Comparison of ENCODE assay signal across 8 cellular contexts in the genomic region with DNA sequence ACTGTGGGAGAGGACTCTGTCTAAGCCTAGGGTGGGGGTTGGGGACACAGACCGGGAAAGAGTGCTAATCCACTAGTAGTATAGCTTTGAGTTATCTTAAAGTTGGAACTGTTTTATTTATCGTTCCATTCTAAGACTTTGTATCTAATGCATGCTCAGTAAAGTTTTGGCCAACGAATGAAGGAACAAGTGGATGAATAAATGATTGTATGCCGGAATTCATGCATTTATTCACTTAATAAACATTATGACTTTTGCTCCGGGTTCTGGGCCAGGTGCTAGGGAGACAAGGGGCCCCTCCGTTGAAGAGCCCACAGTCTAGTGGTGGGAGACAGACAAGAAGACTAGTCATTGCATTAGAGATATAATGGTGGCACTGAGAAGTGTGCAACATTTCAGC. TPM values are rescaled to one million over a fixed set of nuclear protein-coding genes. Genes with fewer than 3 reads are reported as not detected.
DNase-seq lines count a peak whose midpoint lies in the region; ATAC-seq and TF ChIP-seq lines count a peak whose summit lies in the region.

No MANE protein-coding gene starts in this region.

- H3K23ac ChIP-seq in neuronal stem cell (ENCODE audit: low read depth, low read length, poor library complexity): no peak overlapping the region

- no peaks in the 10 kb centered on the region for H3K9me3 Mint-ChIP-seq in CD4-positive, CD25-positive, alpha-beta regulatory T cell
- no peaks in the 10 kb centered on the region for H3K9me3 Mint-ChIP-seq in endodermal cell

- no peaks in the 10 kb centered on the region for H3K27me3 ChIP-seq in CD4-positive, CD25-positive, alpha-beta regulatory T cell (ENCODE audit: control insufficient read depth, insufficient read depth, low read length)
- H3K27me3 ChIP-seq in NT2/D1 (ENCODE audit: insufficient read depth, insufficient read length): no peaks in the 10 kb centered on the region
- H3K27me3 ChIP-seq in endodermal cell (ENCODE audit: control insufficient read depth, insufficient read depth, low read length, poor library complexity, severe bottlenecking): no peaks in the 10 kb centered on the region
- no peaks in the 10 kb centered on the region for H3K27me3 ChIP-seq in neuronal stem cell (ENCODE audit: control insufficient read depth in 3 of 3, insufficient read depth in 3 of 3, low read depth in 1 of 3, low read length in 3 of 3)

- H3K9ac ChIP-seq in NT2/D1 (ENCODE audit: insufficient read length, low read depth) (peak overlapping the region; percentile 74), endodermal cell (ENCODE audit: extremely low read depth, low read length, poor library complexity, severe bottlenecking) (peak overlapping the region; percentile 93), neuronal stem cell (ENCODE audit: low read depth, low read length, poor library complexity) (peak overlapping the region; percentile 95)

- H2AK5ac ChIP-seq in neuronal stem cell (ENCODE audit: low read depth, low read length): no peak overlapping the region

- H3K14ac ChIP-seq in neuronal stem cell (ENCODE audit: low read length): no peak overlapping the region

- 4 to 8% methylated on average over 2 to 6 of the region's 6 CpGs for WGBS in endodermal cell (ENCODE audit: insufficient coverage in 1 of 2, insufficient read length in 1 of 2), 2 experiments
- no CpG with 5 or more reads among the region's 6 CpGs for WGBS in neuronal stem cell (ENCODE audit: extremely low coverage in 2 of 2, insufficient read length in 2 of 2, insufficient replicate concordance in 1 of 2), 2 donors

- no peaks in the 10 kb centered on the region for H3K36me3 ChIP-seq in CD4-positive, CD25-positive, alpha-beta regulatory T cell (ENCODE audit: control insufficient read depth, insufficient read depth, low read length)
- H3K36me3 ChIP-seq in NT2/D1 (ENCODE audit: insufficient read depth, insufficient read length, low read length) (peaks cover 19% of the 10 kb centered on the region), endodermal cell (ENCODE audit: control insufficient read depth, insufficient read depth, low read length) (peaks cover 6% of the 10 kb centered on the region), neuronal stem cell (replicated peaks in 1 of 2; ENCODE audit: control insufficient read depth in 2 of 2, insufficient read depth in 2 of 2, low read length in 2 of 2) (peaks cover 2 to 18% of the 10 kb centered on the region in 2 donors)

- peak overlapping the region; percentile 94 to 99 (median 98) for H3K4me3 Mint-ChIP-seq in CD4-positive, CD25-positive, alpha-beta regulatory T cell
- H3K4me3 Mint-ChIP-seq in endodermal cell: peak overlapping the region; percentile 99

- H3K27me3 Mint-ChIP-seq in CD4-positive, CD25-positive, alpha-beta regulatory T cell: peaks cover 6% of the 10 kb centered on the region
- no peaks in the 10 kb centered on the region for H3K27me3 Mint-ChIP-seq in endodermal cell (ENCODE audit: insufficient read depth)

- no peak overlapping the region for H3K18ac ChIP-seq in neuronal stem cell (ENCODE audit: low read length)

- no peaks in the 10 kb centered on the region for H3K9me3 ChIP-seq in CD4-positive, CD25-positive, alpha-beta regulatory T cell (ENCODE audit: control insufficient read depth in 2 of 2, low read length in 2 of 2)
- H3K9me3 ChIP-seq in NT2/D1 (ENCODE audit: insufficient read depth, low read length): no peaks in the 10 kb centered on the region
- no peaks in the 10 kb centered on the region for H3K9me3 ChIP-seq in endodermal cell (ENCODE audit: control insufficient read depth, low read length)
- H3K9me3 ChIP-seq in neuronal stem cell (replicated peaks in 1 of 2; ENCODE audit: control insufficient read depth in 2 of 2, insufficient read depth in 1 of 2, low read depth in 1 of 2, low read length in 2 of 2): no peaks in the 10 kb centered on the region

- peaks cover 23 to 71% (median 55%) of the 10 kb centered on the region in 4 donors for H3K4me1 Mint-ChIP-seq in CD4-positive, CD25-positive, alpha-beta regulatory T cell
- H3K4me1 Mint-ChIP-seq in endodermal cell: peaks cover 17% of the 10 kb centered on the region

- no peak for TF ChIP-seq CTCF in endodermal cell (conservative IDR thresholded peaks at IDR 0.05)

- no peak overlapping the region for H2BK15ac ChIP-seq in neuronal stem cell (ENCODE audit: low read length)

- no peak overlapping the region for H2BK120ac ChIP-seq in neuronal stem cell (ENCODE audit: low read depth, low read length)

- H2BK5ac ChIP-seq in neuronal stem cell (ENCODE audit: low read length): no peak overlapping the region

- H3K4me1 ChIP-seq in CD4-positive, CD25-positive, alpha-beta regulatory T cell (ENCODE audit: control insufficient read depth, insufficient read depth, low read length, poor library complexity, severe bottlenecking): peaks cover 27% of the 10 kb centered on the region
- H3K4me1 ChIP-seq in NT2/D1 (ENCODE audit: insufficient read depth, insufficient read length): no peaks in the 10 kb centered on the region
- no peaks in the 10 kb centered on the region for H3K4me1 ChIP-seq in endodermal cell (ENCODE audit: control insufficient read depth, insufficient read depth, low read length)
- peaks cover 5 to 6% of the 10 kb centered on the region in 2 donors for H3K4me1 ChIP-seq in neuronal stem cell (ENCODE audit: control insufficient read depth in 2 of 2, insufficient read depth in 1 of 2, low read depth in 1 of 2, low read length in 2 of 2)

- H4K8ac ChIP-seq in neuronal stem cell (ENCODE audit: low read depth, low read length): no peak overlapping the region

- DNase-seq in CD4-positive, CD25-positive, alpha-beta regulatory T cell: no peak
- DNase-seq in NT2/D1 (ENCODE audit: low read depth, low spot score) (no peak), endodermal cell (no peak), neuronal stem cell (ENCODE audit: low spot score) (no peak), NCI-H1092 treated with DMSO at 0.1 percent for 48 hours (lab: John Stamatoyannopoulos, UW) (no peak), cerebellar nuclear complex (lab: John Stamatoyannopoulos, UW) (no peak), hypothalamus (lab: John Stamatoyannopoulos, UW) (no peak)

- H4K91ac ChIP-seq in neuronal stem cell (ENCODE audit: low read depth, low read length, poor library complexity): no peak overlapping the region

- ATAC-seq in CD4-positive, CD25-positive, alpha-beta regulatory T cell (ENCODE audit: low read depth in 2 of 2): no peak
- ATAC-seq in HG02759 (IDR thresholded peaks at IDR 0.05; ENCODE audit: unreplicated experiment): no peak

- peaks cover 5% of the 10 kb centered on the region for H3K36me3 Mint-ChIP-seq in CD4-positive, CD25-positive, alpha-beta regulatory T cell
- peaks cover 12% of the 10 kb centered on the region for H3K36me3 Mint-ChIP-seq in endodermal cell (ENCODE audit: low read depth)

- peak overlapping the region; percentile 56 to 99 (median 99) for H3K27ac Mint-ChIP-seq in CD4-positive, CD25-positive, alpha-beta regulatory T cell
- H3K27ac Mint-ChIP-seq in endodermal cell: peak overlapping the region; percentile 100

- H3K79me1 ChIP-seq in neuronal stem cell (ENCODE audit: low read depth, low read length): peaks cover 7% of the 10 kb centered on the region

- H3K27ac ChIP-seq in CD4-positive, CD25-positive, alpha-beta regulatory T cell (ENCODE audit: insufficient read depth, low read length, poor library complexity, severe bottlenecking): peak overlapping the region; percentile 93
- H3K27ac ChIP-seq in endodermal cell (ENCODE audit: low read depth, low read length) (no peak overlapping the region), neuronal stem cell (replicated peaks; ENCODE audit: low read length) (no peak overlapping the region)

- H3K4me2 ChIP-seq in neuronal stem cell (ENCODE audit: insufficient read depth, low read length, poor library complexity, severe bottlenecking): peak overlapping the region; percentile 81

- H3K4ac ChIP-seq in neuronal stem cell (ENCODE audit: low read length): no peak overlapping the region

- H2AFZ ChIP-seq in neuronal stem cell (ENCODE audit: low read length): peak overlapping the region; percentile 94

- H2BK12ac ChIP-seq in neuronal stem cell (ENCODE audit: low read length): no peak overlapping the region

- peak overlapping the region; percentile 99 for H3K4me3 ChIP-seq in CD4-positive, CD25-positive, alpha-beta regulatory T cell (ENCODE audit: low read depth, low read length)
- H3K4me3 ChIP-seq in NT2/D1 (ENCODE audit: insufficient read length, low read depth): peak overlapping the region; percentile 92
- H3K4me3 ChIP-seq in endodermal cell (ENCODE audit: low read length): peak overlapping the region; percentile 100
- H3K4me3 ChIP-seq in neuronal stem cell (ENCODE audit: low read length in 2 of 2): peak overlapping the region; percentile 71 to 88

RNA-seq across cellular contexts. Expression of a gene that starts 0.6 kb away (rescaled TPM):
- total RNA-seq in CD4-positive, CD25-positive, alpha-beta regulatory T cell: 23.6 TPM
- polyA plus RNA-seq in CD4-positive, CD25-positive, alpha-beta regulatory T cell: 10 to 100 TPM in 2 of 4 donors, 1 to 10 TPM in 2; 8.8 to 13.1 (median 10.2) TPM
- total RNA-seq in endodermal cell: 10 to 100 TPM; 50.9 to 52.2 TPM
- polyA plus RNA-seq in endodermal cell (2013, experiment 1 of 2): 37.7 TPM
- 31.3 TPM for polyA plus RNA-seq in endodermal cell (2013, experiment 2 of 2)
- polyA plus RNA-seq in neuronal stem cell (2013, experiment 1 of 2): 18.0 TPM
- polyA plus RNA-seq in neuronal stem cell (2013, experiment 2 of 2): 17.1 TPM

RNA-seq across cellular contexts. Expression of a gene that starts 1.1 kb away (rescaled TPM):
- total RNA-seq in CD4-positive, CD25-positive, alpha-beta regulatory T cell: 21.7 TPM
- polyA plus RNA-seq in CD4-positive, CD25-positive, alpha-beta regulatory T cell: 1 to 10 TPM; 4.7 to 9.6 (median 6.3) TPM
- total RNA-seq in endodermal cell: 10 to 100 TPM; 11.4 to 15.2 TPM
- polyA plus RNA-seq in endodermal cell (2013, experiment 1 of 2): 7.3 TPM
- 7.4 TPM for polyA plus RNA-seq in endodermal cell (2013, experiment 2 of 2)
- 3.5 TPM for polyA plus RNA-seq in neuronal stem cell (2013, experiment 1 of 2)
- polyA plus RNA-seq in neuronal stem cell (2013, experiment 2 of 2): 3.4 TPM

RNA-seq across cellular contexts. Expression of a gene that starts 51.2 kb away (rescaled TPM):
- not detected for total RNA-seq in CD4-positive, CD25-positive, alpha-beta regulatory T cell
- not detected for polyA plus RNA-seq in CD4-positive, CD25-positive, alpha-beta regulatory T cell
- total RNA-seq in endodermal cell: not detected
- not detected for polyA plus RNA-seq in endodermal cell (2013, experiment 1 of 2)
- polyA plus RNA-seq in endodermal cell (2013, experiment 2 of 2): not detected
- polyA plus RNA-seq in neuronal stem cell (2013, experiment 1 of 2): not detected
- polyA plus RNA-seq in neuronal stem cell (2013, experiment 2 of 2): not detected
